In the genomic region with DNA sequence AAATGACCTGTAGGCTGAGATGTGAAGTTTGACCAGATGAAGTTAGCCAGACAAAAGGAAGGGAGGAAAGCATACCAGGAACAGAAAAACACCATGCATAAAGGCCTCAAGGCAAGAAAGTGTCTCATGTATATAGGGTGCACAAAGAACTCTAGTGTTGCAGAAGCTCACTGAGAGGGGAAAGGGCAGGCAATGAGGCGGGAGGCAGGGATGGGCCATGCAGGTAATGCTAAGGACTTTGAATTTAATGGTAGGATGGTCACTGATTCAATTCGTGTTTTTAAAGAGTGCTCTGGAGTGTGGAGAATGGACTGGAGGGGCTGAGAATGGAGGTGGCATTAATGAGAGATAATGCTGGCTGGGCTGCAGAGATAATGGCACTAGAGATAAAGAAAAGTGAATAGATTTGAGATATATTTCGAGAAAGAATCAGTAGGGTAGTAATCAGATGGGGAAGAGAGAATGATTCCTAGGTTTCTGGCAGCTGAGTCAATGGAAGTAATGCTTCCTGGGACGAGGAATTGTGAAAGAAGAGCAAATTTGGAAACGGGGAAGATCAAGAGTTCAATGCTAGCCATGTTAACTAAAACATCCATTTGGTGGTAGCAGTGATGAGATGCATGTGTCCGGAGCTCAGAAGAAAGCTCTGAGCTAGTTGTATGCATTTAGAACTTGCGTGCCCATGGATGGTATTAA, we compare ENCODE assay signal across 16 cellular contexts. TPM values are rescaled to one million over a fixed set of nuclear protein-coding genes. Genes with fewer than 3 reads are reported as not detected.
DNase-seq lines count a peak whose midpoint lies in the region; ATAC-seq and TF ChIP-seq lines count a peak whose summit lies in the region.
"Had no signal": no experiment of that assay in that cellular context is flagged by ENCODE, and none has a peak within 500 bp of the region (broad histone marks: within the 10 kb centered on the region; RNA-seq: fewer than 3 reads in every experiment).

No MANE protein-coding gene starts in this region.

- CTCF ChIA-PET in Panc1 (lab: Charles Lee), result no interaction called here

- POLR2A ChIA-PET in Panc1 (lab: Charles Lee), result no interaction called here

- DNase-seq in Panc1 (ENCODE audit: low read depth, low spot score) (no peak), esophagus squamous epithelium (lab: John Stamatoyannopoulos, UW) (no peak), nephron progenitor cell (no peak), tibial artery (no peak), T-helper 1 cell (no peak), cortex of kidney (lab: John Stamatoyannopoulos, UW) (no peak), H4 (ENCODE audit: low spot score) (no peak), NCI-H524 (lab: John Stamatoyannopoulos, UW) (no peak)
- DNase-seq: activated naive CD4-positive, alpha-beta T cell treated with anti-CD3 and anti-CD28 coated beads, Interleukin-2, amount 50 U/mL, for 16 hours; C1 segment of cervical spinal cord; kidney glomerular epithelial cell; NCI-H1930; NCI-H524 treated with DMSO at 0.1 percent for 48 hours had no signal

- intact Hi-C loops in Panc1 (cut with micrococcal nuclease; ENCODE audit: unreplicated experiment) (no loop called here), esophagus squamous epithelium (cut with DNase I) (no loop called here), tibial artery (cut with DNase I; ENCODE audit: low total_unique reads) (no loop called here)

- H3K4me3 Mint-ChIP-seq in nephron progenitor cell, result no peak overlapping the region
- H3K4me3 Mint-ChIP-seq: natural killer cell treated with Interleukin-12 subunit alpha and Interleukin-12 subunit beta and Interleukin-15 and Interleukin-18, amount 100 ng/mL, for 72 hours; stimulated activated naive CD8-positive, alpha-beta T cell treated with anti-CD3 and anti-CD28 coated beads, Interleukin-15, Interleukin-2, amounts not matched to agents 100 ng/mL and 50 ng/mL, for 24 hours had no signal

- peaks cover 4% of the 10 kb centered on the region for H3K27me3 Mint-ChIP-seq in nephron progenitor cell (ENCODE audit: low read depth, poor library complexity)
- H3K27me3 Mint-ChIP-seq: natural killer cell treated with Interleukin-12 subunit alpha and Interleukin-12 subunit beta and Interleukin-15 and Interleukin-18, amount 100 ng/mL, for 72 hours; stimulated activated naive CD8-positive, alpha-beta T cell treated with anti-CD3 and anti-CD28 coated beads, Interleukin-15, Interleukin-2, amounts not matched to agents 100 ng/mL and 50 ng/mL, for 24 hours had no signal

- H3K9me3 Mint-ChIP-seq in nephron progenitor cell, result peaks cover 4% of the 10 kb centered on the region
- H3K9me3 Mint-ChIP-seq: natural killer cell treated with Interleukin-12 subunit alpha and Interleukin-12 subunit beta and Interleukin-15 and Interleukin-18, amount 100 ng/mL, for 72 hours; stimulated activated naive CD8-positive, alpha-beta T cell treated with anti-CD3 and anti-CD28 coated beads, Interleukin-15, Interleukin-2, amounts not matched to agents 100 ng/mL and 50 ng/mL, for 24 hours had no signal

- no TSS peak for BruUV-seq in Panc1 (replicated peaks; lab: Mats Ljungman, UMichigan)

- H3K9me3 ChIP-seq in Panc1 (ENCODE audit: control insufficient read depth, insufficient read depth, low read depth, low read length), result no peaks in the 10 kb centered on the region
- H3K9me3 ChIP-seq in esophagus squamous epithelium, result no peaks in the 10 kb centered on the region
- no peaks in the 10 kb centered on the region for H3K9me3 ChIP-seq in tibial artery

- WGBS in esophagus squamous epithelium, 2 donors, result 87 to 89% methylated on average over 7 of the region's 7 CpGs

- H3K36me3 ChIP-seq in Panc1 (ENCODE audit: control insufficient read depth, insufficient read depth, low read length) (no peaks in the 10 kb centered on the region), esophagus squamous epithelium (peaks cover 0 to 11% (median 0%) of the 10 kb centered on the region in 3 donors), tibial artery (peaks cover 0 to 5% (median 0%) of the 10 kb centered on the region in 3 donors)
- H3K36me3 ChIP-seq: cardiac muscle cell had no signal

- H3K36me3 Mint-ChIP-seq in nephron progenitor cell (ENCODE audit: low read depth), result no peaks in the 10 kb centered on the region

- H3K27me3 ChIP-seq in Panc1 (ENCODE audit: control insufficient read depth, insufficient read depth, low read length) (no peaks in the 10 kb centered on the region), esophagus squamous epithelium (no peaks in the 10 kb centered on the region), tibial artery (no peaks in the 10 kb centered on the region)
- H3K27me3 ChIP-seq: cardiac muscle cell had no signal

- H3K4me3 ChIP-seq in Panc1 (ENCODE audit: low read depth in 2 of 2, low read length in 2 of 2) (no peak overlapping the region), esophagus squamous epithelium (no peak overlapping the region), tibial artery (no peak overlapping the region)
- H3K4me3 ChIP-seq: cardiac muscle cell had no signal

- TF ChIP-seq POLR2A in esophagus squamous epithelium (IDR thresholded peaks at IDR 0.05), result no peak

- in situ Hi-C loops in Panc1 (cut with HindIII; ENCODE audit: low pct_unique_long_range_greater_than_20kb, low sequenced_read_pairs), result no loop called here

- ATAC-seq in Panc1, result no peak
- ATAC-seq: natural killer cell treated with Interleukin-12 subunit alpha and Interleukin-12 subunit beta and Interleukin-15 and Interleukin-18, amount 100 ng/mL, for 72 hours had no signal

- TF ChIP-seq CTCF in Panc1 (IDR thresholded peaks at IDR 0.05), result no peak
- TF ChIP-seq CTCF in esophagus squamous epithelium (IDR thresholded peaks at IDR 0.05), result no peak
- no peak for TF ChIP-seq CTCF in nephron progenitor cell (IDR thresholded peaks at IDR 0.05)
- no peak for TF ChIP-seq CTCF in tibial artery (IDR thresholded peaks at IDR 0.05)

- peaks cover 16% of the 10 kb centered on the region for H3K4me1 Mint-ChIP-seq in nephron progenitor cell

- peak overlapping the region; percentile 46 for H3K27ac Mint-ChIP-seq in nephron progenitor cell
- H3K27ac Mint-ChIP-seq: natural killer cell treated with Interleukin-12 subunit alpha and Interleukin-12 subunit beta and Interleukin-15 and Interleukin-18, amount 100 ng/mL, for 72 hours; stimulated activated naive CD8-positive, alpha-beta T cell treated with anti-CD3 and anti-CD28 coated beads, Interleukin-15, Interleukin-2, amounts not matched to agents 100 ng/mL and 50 ng/mL, for 24 hours had no signal

- H3K4me1 ChIP-seq in Panc1 (ENCODE audit: control insufficient read depth, insufficient read depth, low read length), result peaks cover 36% of the 10 kb centered on the region
- H3K4me1 ChIP-seq in esophagus squamous epithelium, result peaks cover 0 to 47% (median 12%) of the 10 kb centered on the region in 3 donors
- H3K4me1 ChIP-seq in tibial artery, result peaks cover 0 to 51% (median 38%) of the 10 kb centered on the region in 4 donors

- H3K27ac ChIP-seq in Panc1 (ENCODE audit: low read length) (peak overlapping the region; percentile 81), esophagus squamous epithelium (peak overlapping the region in 3 of 4 donors; percentile 75 to 85 (median 79)), tibial artery (peak overlapping the region; percentile 62 to 75)
- H3K27ac ChIP-seq: cardiac muscle cell had no signal

RNA-seq across cellular contexts. Expression of gene LIMA1, which starts 43.1 kb away (rescaled TPM):
- total RNA-seq in Panc1 (2021; ENCODE audit: unreplicated experiment), result 155 TPM
- polyA plus RNA-seq in Panc1 (2012; ENCODE audit: insufficient read length), result 69.9 TPM
- total RNA-seq in esophagus squamous epithelium, result 10 to 100 TPM; 48.0 to 70.0 (median 62.7) TPM
- 97.1 and 109 TPM in 2 replicates for total RNA-seq in H4 (2014; rRNA removed; shearing (Covaris generic))
